ENCODE assay signal across 8 cellular contexts in genomic region chr13:48585456-48585840, GRCh38. TPM values are rescaled to one million over a fixed set of nuclear protein-coding genes. Genes with fewer than 3 reads are reported as not detected.
A peak's percentile ranks its signal among the peaks of the same experiment; 100 is the strongest.
DNase-seq lines count a peak whose midpoint lies in the region; ATAC-seq and TF ChIP-seq lines count a peak whose summit lies in the region.

No MANE protein-coding gene starts in this region.

- 11 to 29% (median 20%) methylated on average over 2 of the region's 2 CpGs for WGBS in stomach, 5 donors

- peaks cover 13 to 52% (median 44%) of the 10 kb centered on the region in 4 donors for H3K4me1 ChIP-seq in stomach

- H3K27ac ChIP-seq in stomach: peak overlapping the region in 3 of 5 donors; percentile 25 to 66 (median 33)

- TF ChIP-seq EP300 in stomach (IDR thresholded peaks at IDR 0.05): no peak

- H3K27me3 ChIP-seq in stomach: no peaks in the 10 kb centered on the region

- TF ChIP-seq POLR2A in stomach (IDR thresholded peaks at IDR 0.05): no peak

- in situ Hi-C loops in KBM-7 (cut with MboI; ENCODE audit: low pct_unique_long_range_greater_than_20kb, low sequenced_read_pairs): loop anchor here (25.0 kb wide), 1 partner anchor 473 kb away; no protein-coding TSS in a partner anchor

- DNase-seq in KBM-7 (peak; percentile 78), amygdala (lab: John Stamatoyannopoulos, UW) (peak in 39 of 56 donors; percentile 12 to 86 (median 51)), hypothalamus (lab: John Stamatoyannopoulos, UW) (peak in 34 of 51 donors; percentile 10 to 87 (median 50)), stomach (peak; percentile 58), HuH-7 (ENCODE audit: low spot score) (no peak), kidney glomerular epithelial cell (lab: John Stamatoyannopoulos, UW) (no peak), NCI-H510A (lab: John Stamatoyannopoulos, UW) (no peak)

- intact Hi-C loops in stomach (cut with DNase I; ENCODE audit: low total_unique reads): no loop called here

- H3K36me3 ChIP-seq in stomach: no peaks in the 10 kb centered on the region

- H3K9me3 ChIP-seq in stomach: no peaks in the 10 kb centered on the region

- ATAC-seq in GM19324 (IDR thresholded peaks at IDR 0.05; ENCODE audit: low FRiP score, unreplicated experiment): no peak

- H3K4me3 ChIP-seq in stomach: no peak overlapping the region

- TF ChIP-seq CTCF in stomach (IDR thresholded peaks at IDR 0.05): no peak

RNA-seq across cellular contexts. Expression of gene RCBTB2, which starts 52.6 kb away (rescaled TPM):
- total RNA-seq in stomach: 10 to 100 TPM in 2 of 5 donors, 1 to 10 TPM in 2, under 1 TPM in 1; 0.29 to 56.6 (median 4.5) TPM
- 10 to 100 TPM in 1 of 3 donors, 1 to 10 TPM in 2; 6.2 to 13.7 (median 9.0) TPM for polyA plus RNA-seq in stomach

Comparison
In these comparisons a context has a peak if more than half of its experiments do, and no peak if none do; other contexts are left out.
1. DNase-seq: peak in KBM-7 (single experiment), amygdala (39 of 56), hypothalamus (34 of 51) and stomach (single experiment); none in HuH-7 (single experiment), kidney glomerular epithelial cell (single experiment) and NCI-H510A (single experiment).